10 cellular contexts compared by ENCODE assay signal in the genomic region with DNA sequence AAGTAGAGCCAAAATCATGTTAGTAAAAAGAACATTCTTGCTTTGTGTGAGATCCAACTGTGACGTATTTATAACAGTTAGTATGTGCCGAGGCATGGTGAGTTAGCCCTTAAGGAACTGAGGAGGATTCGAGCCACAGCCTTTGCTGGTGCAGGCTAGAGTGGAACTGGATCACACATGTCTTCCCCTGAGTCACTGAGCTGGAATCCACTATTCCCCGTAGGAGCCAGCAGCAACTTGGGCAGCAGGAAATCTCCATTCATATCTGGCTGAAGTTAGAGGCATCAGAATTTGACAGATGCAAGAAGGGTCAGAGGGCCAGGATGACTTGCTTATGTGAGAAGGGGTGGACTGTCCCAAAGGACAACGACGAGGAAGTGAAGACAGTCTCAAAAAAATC.
DNase-seq lines count a peak whose midpoint lies in the region.
"Had no signal": no experiment of that assay in that cellular context is flagged by ENCODE, and none has a peak within 500 bp of the region (broad histone marks: within the 10 kb centered on the region; RNA-seq: fewer than 3 reads in every experiment).

No MANE protein-coding gene starts in this region.

- no peaks in the 10 kb centered on the region for H3K27me3 ChIP-seq in GM23248 (replicated peaks; ENCODE audit: insufficient read depth)

- no peaks in the 10 kb centered on the region for H3K9me2 ChIP-seq in GM23248 (ENCODE audit: insufficient read depth)

- peak overlapping the region; percentile 55 for H3K4me2 ChIP-seq in GM23248 (ENCODE audit: unreplicated experiment)

- H3F3A ChIP-seq in GM23248 (ENCODE audit: insufficient read depth) = peaks cover 12% of the 10 kb centered on the region

- H3K4me1 ChIP-seq in GM23248 (ENCODE audit: insufficient read depth) = peaks cover 23% of the 10 kb centered on the region

- no peaks in the 10 kb centered on the region for H3K79me2 ChIP-seq in GM23248 (ENCODE audit: insufficient read depth)

- H4K20me1 ChIP-seq in GM23248 (ENCODE audit: insufficient read depth) = no peaks in the 10 kb centered on the region

- peak overlapping the region; percentile 77 for H3K27ac ChIP-seq in GM23248

- no peaks in the 10 kb centered on the region for H3K36me3 ChIP-seq in GM23248 (ENCODE audit: low read depth)

- H3K9me3 ChIP-seq in GM23248 (ENCODE audit: low read depth) = no peaks in the 10 kb centered on the region

- 0 to 2% methylated on average over 6 of the region's 6 CpGs for WGBS in GM23248 (ENCODE audit: low coverage in 1 of 2, low lambda C conversion rate in 2 of 2, missing lambda C conversion rate in 2 of 2), 2 experiments

- no peak overlapping the region for H3K4me3 ChIP-seq in GM23248

- in situ Hi-C loops in GM23248 (cut with MboI) = no loop called here

- peak overlapping the region; percentile 12 for H2AFZ ChIP-seq in GM23248

- DNase-seq in GM23248 (peak; percentile 95), amniotic epithelial cell (ENCODE audit: low read depth) (peak; percentile 22), fibroblast of the conjunctiva (ENCODE audit: low read depth) (peak; percentile 56), renal cortical epithelial cell (ENCODE audit: low read depth) (peak; percentile 10), globus pallidus (ENCODE audit: low spot score) (no peak), DMS153 treated with DMSO at 0.1 percent for 48 hours (lab: John Stamatoyannopoulos, UW; ENCODE audit: unreplicated experiment) (no peak), UCSD-AML1 (lab: John Stamatoyannopoulos, UW; ENCODE audit: unreplicated experiment) (no peak), activated gamma-delta T cell (lab: John Stamatoyannopoulos, UW) (no peak)
- DNase-seq: activated CD4-positive, alpha-beta T cell treated with anti-CD3 and anti-CD28 coated beads, Interleukin-2, amount 10 ng/mL, durations not matched to agents 24 days and 14 days; NCI-H1048 had no signal

- peak overlapping the region; percentile 59 for H3K9ac ChIP-seq in GM23248

Comparison
In these comparisons a context has a peak if more than half of its experiments do, and no peak if none do; other contexts are left out.
1. DNase-seq: peak in GM23248 (single experiment), amniotic epithelial cell (single experiment), fibroblast of the conjunctiva (single experiment) and renal cortical epithelial cell (single experiment); none in globus pallidus (single experiment), DMS153 treated with DMSO at 0.1 percent for 48 hours (single experiment), UCSD-AML1 (single experiment) and activated gamma-delta T cell (single experiment).